Comparison of ENCODE assay signal across 13 cellular contexts in genomic region chr22:44639891-44640617, GRCh38.
A peak's percentile ranks its signal among the peaks of the same experiment; 100 is the strongest.
DNase-seq lines count a peak whose midpoint lies in the region; ATAC-seq and TF ChIP-seq lines count a peak whose summit lies in the region.
"Had no signal": no experiment of that assay in that cellular context is flagged by ENCODE, and none has a peak within 500 bp of the region (broad histone marks: within the 10 kb centered on the region; RNA-seq: fewer than 3 reads in every experiment).

No MANE protein-coding gene starts in this region.

- TF ChIP-seq CTCF in hepatocyte (IDR thresholded peaks at IDR 0.05; ENCODE audit: poor library complexity) (no peak), prostate gland (IDR thresholded peaks at IDR 0.05) (no peak), osteocyte (IDR thresholded peaks at IDR 0.05) (no peak)

- ATAC-seq in HG02798 (IDR thresholded peaks at IDR 0.05; ENCODE audit: poor library complexity, unreplicated experiment), result no peak

- H3K27me3 ChIP-seq in hepatocyte, result no peaks in the 10 kb centered on the region
- no peaks in the 10 kb centered on the region for H3K27me3 ChIP-seq in prostate gland (replicated peaks; ENCODE audit: insufficient read depth)
- H3K27me3 ChIP-seq: colonic mucosa had no signal

- H3K4me2 ChIP-seq in hepatocyte, result no peak overlapping the region

- H3K27ac Mint-ChIP-seq in osteocyte (ENCODE audit: unreplicated experiment), result no peak overlapping the region
- H3K27ac Mint-ChIP-seq in activated T-cell treated with anti-CD3 and anti-CD28 coated beads, Interleukin-2, amount 50 U/mL, for 24 hours, result no peak overlapping the region
- H3K27ac Mint-ChIP-seq: naive B cell had no signal

- 80% methylated on average over 10 of the region's 12 CpGs for whole genome bisulfite sequencing in hepatocyte (ENCODE audit: low lambda C conversion rate, missing lambda C conversion rate)
- WGBS in prostate gland, result 45% methylated on average over 12 of the region's 12 CpGs

- H4K20me1 ChIP-seq in hepatocyte (ENCODE audit: insufficient read depth, poor library complexity, severe bottlenecking), result no peaks in the 10 kb centered on the region

- H2AFZ ChIP-seq in hepatocyte, result no peak overlapping the region

- peaks cover 15% of the 10 kb centered on the region for H3K4me1 Mint-ChIP-seq in osteocyte (ENCODE audit: unreplicated experiment)
- H3K4me1 Mint-ChIP-seq in activated T-cell treated with anti-CD3 and anti-CD28 coated beads, Interleukin-2, amount 50 U/mL, for 24 hours (ENCODE audit: low read depth), result no peaks in the 10 kb centered on the region
- H3K4me1 Mint-ChIP-seq: naive B cell had no signal

- H3K4me3 Mint-ChIP-seq in osteocyte (ENCODE audit: unreplicated experiment), result no peak overlapping the region
- no peak overlapping the region for H3K4me3 Mint-ChIP-seq in activated T-cell treated with anti-CD3 and anti-CD28 coated beads, Interleukin-2, amount 50 U/mL, for 24 hours
- H3K4me3 Mint-ChIP-seq: naive B cell had no signal

- H3K9me2 ChIP-seq in hepatocyte (replicated peaks; ENCODE audit: insufficient read depth), result no peaks in the 10 kb centered on the region

- H3K79me2 ChIP-seq in hepatocyte, result no peaks in the 10 kb centered on the region

- peak; percentile 47 for DNase-seq in CMK (ENCODE audit: low read depth)
- peak in 5 of 61 donors; percentile 9 to 39 (median 15) for DNase-seq in caudate nucleus (lab: John Stamatoyannopoulos, UW)
- no peak for DNase-seq in hepatocyte (ENCODE audit: low spot score)
- DNase-seq in prostate gland (ENCODE audit: low spot score), result no peak
- DNase-seq in osteocyte (ENCODE audit: extremely low spot score, unreplicated experiment), result no peak
- DNase-seq in activated T-cell treated with anti-CD3 and anti-CD28 coated beads, Interleukin-2, amount 50 U/mL, for 24 hours, result no peak
- DNase-seq in NCI-H2029 (lab: John Stamatoyannopoulos, UW), result no peak
- DNase-seq: activated CD4-positive, alpha-beta T cell treated with anti-CD3 and anti-CD28 coated beads for 1 hour; colonic mucosa; erythroblast; naive B cell; NCI-H187 treated with DMSO at 0.1 percent for 48 hours had no signal

- no peaks in the 10 kb centered on the region for H3K9me3 Mint-ChIP-seq in osteocyte (ENCODE audit: unreplicated experiment)
- H3K9me3 Mint-ChIP-seq in activated T-cell treated with anti-CD3 and anti-CD28 coated beads, Interleukin-2, amount 50 U/mL, for 24 hours, result no peaks in the 10 kb centered on the region

- H3K9me3 ChIP-seq in hepatocyte (ENCODE audit: low read depth), result no peaks in the 10 kb centered on the region
- no peaks in the 10 kb centered on the region for H3K9me3 ChIP-seq in prostate gland
- H3K9me3 ChIP-seq: colonic mucosa had no signal

- H3K4me3 ChIP-seq in hepatocyte (no peak overlapping the region), prostate gland (no peak overlapping the region)
- H3K4me3 ChIP-seq: colonic mucosa had no signal

- intact Hi-C loops in prostate gland (cut with DNase I), result no loop called here

- no peaks in the 10 kb centered on the region for H3K36me3 Mint-ChIP-seq in osteocyte (ENCODE audit: unreplicated experiment)
- H3K36me3 Mint-ChIP-seq in activated T-cell treated with anti-CD3 and anti-CD28 coated beads, Interleukin-2, amount 50 U/mL, for 24 hours (ENCODE audit: low read depth), result no peaks in the 10 kb centered on the region
- H3K36me3 Mint-ChIP-seq: naive B cell had no signal

- no peak for TF ChIP-seq POLR2A in prostate gland (IDR thresholded peaks at IDR 0.05)

- H3K4me1 ChIP-seq in hepatocyte (ENCODE audit: insufficient read depth), result peaks cover 22% of the 10 kb centered on the region
- peaks cover 3% of the 10 kb centered on the region for H3K4me1 ChIP-seq in prostate gland (replicated peaks)
- H3K4me1 ChIP-seq: colonic mucosa had no signal

- H3K27me3 Mint-ChIP-seq in osteocyte (ENCODE audit: unreplicated experiment), result peaks cover 15% of the 10 kb centered on the region
- no peaks in the 10 kb centered on the region for H3K27me3 Mint-ChIP-seq in activated T-cell treated with anti-CD3 and anti-CD28 coated beads, Interleukin-2, amount 50 U/mL, for 24 hours

- H3K36me3 ChIP-seq in hepatocyte (replicated peaks; ENCODE audit: insufficient read depth, low read depth), result no peaks in the 10 kb centered on the region
- H3K36me3 ChIP-seq in prostate gland, result no peaks in the 10 kb centered on the region
- H3K36me3 ChIP-seq: colonic mucosa had no signal

- peak overlapping the region; percentile 40 for H3K27ac ChIP-seq in caudate nucleus (ENCODE audit: low read depth, low read length)
- peak overlapping the region; percentile 84 for H3K27ac ChIP-seq in hepatocyte
- peak overlapping the region; percentile 52 to 58 for H3K27ac ChIP-seq in prostate gland
- H3K27ac ChIP-seq: colonic mucosa had no signal
